In the genomic region with DNA sequence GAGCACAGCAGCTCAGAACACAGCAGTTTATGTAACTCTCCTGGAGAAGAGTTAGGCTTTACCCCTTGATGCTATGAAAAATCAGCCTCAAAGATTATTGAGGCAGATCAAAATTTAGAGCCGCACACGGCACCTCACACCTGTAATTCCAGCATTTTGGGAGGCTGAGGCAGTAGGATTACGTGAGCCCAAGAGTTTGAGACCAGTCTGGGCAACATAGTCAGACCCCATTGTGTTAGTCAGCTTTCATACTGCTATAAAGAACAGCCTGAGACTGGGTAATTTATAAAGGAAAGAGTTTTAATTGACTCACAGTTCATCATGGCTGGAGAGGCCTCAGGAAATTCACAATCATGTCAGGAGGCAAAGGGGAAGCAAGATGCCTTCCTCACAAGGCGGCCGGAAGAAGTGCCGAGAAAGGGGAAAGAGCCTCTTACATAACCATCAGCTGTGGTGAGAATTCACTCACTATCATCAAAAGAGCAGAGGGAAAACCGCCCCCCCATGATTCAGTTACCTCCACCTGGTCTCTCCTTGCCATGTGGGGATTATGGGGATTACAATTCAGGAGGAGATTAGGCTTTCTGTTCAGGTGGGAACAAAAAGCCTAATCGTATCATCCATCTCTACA, we compare ENCODE assay signal across 14 cellular contexts.
A peak's percentile ranks its signal among the peaks of the same experiment; 100 is the strongest.
DNase-seq lines count a peak whose midpoint lies in the region; ATAC-seq and TF ChIP-seq lines count a peak whose summit lies in the region.
"Had no signal": no experiment of that assay in that cellular context is flagged by ENCODE, and none has a peak within 500 bp of the region (broad histone marks: within the 10 kb centered on the region; RNA-seq: fewer than 3 reads in every experiment).

No MANE protein-coding gene starts in this region.

- TF ChIP-seq POLR2A in heart left ventricle (IDR thresholded peaks at IDR 0.05): no peak
- TF ChIP-seq POLR2A in erythroblast (IDR thresholded peaks at IDR 0.05; ENCODE audit: low read length): no peak

- H3K9me3 ChIP-seq in OCI-LY7 (ENCODE audit: low read length) (no peaks in the 10 kb centered on the region), heart left ventricle (no peaks in the 10 kb centered on the region), parathyroid adenoma (ENCODE audit: control insufficient read depth, low read length) (no peaks in the 10 kb centered on the region)

- BruUV-seq in OCI-LY7 (replicated peaks; lab: Mats Ljungman, UMichigan): TSS peak; percentile 82

- peak; percentile 61 for DNase-seq in KBM-7
- peak; percentile 37 for DNase-seq in OCI-LY7 (ENCODE audit: low spot score)
- DNase-seq in heart left ventricle: peak in 4 of 5 donors; percentile 30 to 50 (median 45)
- no peak for DNase-seq in RWPE1 (ENCODE audit: low spot score)
- no peak for DNase-seq in NCI-H1436 (lab: John Stamatoyannopoulos, UW)
- no peak for DNase-seq in erythroblast (lab: John Stamatoyannopoulos, UW)
- DNase-seq: activated CD4-positive, alpha-beta T cell treated with anti-CD3 and anti-CD28 coated beads for 48 hours; activated naive CD4-positive, alpha-beta T cell treated with anti-CD3 and anti-CD28 coated beads, Interleukin-2, amount 50 U/mL, for 16 hours; foreskin melanocyte; kidney glomerular epithelial cell; NCI-H2227 treated with DMSO at 0.1 percent for 48 hours; stimulated activated CD4-positive, alpha-beta T cell treated with anti-CD3 and anti-CD28 coated beads, Interleukin-4, amount 100 ng/mL, for 1 hour had no signal

- H3K36me3 ChIP-seq in OCI-LY7 (ENCODE audit: insufficient read depth, low read length) (no peaks in the 10 kb centered on the region), heart left ventricle (no peaks in the 10 kb centered on the region), parathyroid adenoma (ENCODE audit: control insufficient read depth, insufficient read depth, low read length) (no peaks in the 10 kb centered on the region)

- intact Hi-C loops in OCI-LY7 (cut with micrococcal nuclease; ENCODE audit: unreplicated experiment): no loop called here
- intact Hi-C loops in heart left ventricle (cut with DNase I): loop anchor here in 1 of 10 donors (10.0 kb wide), 1 partner anchor 115 kb away; no protein-coding TSS in a partner anchor

- in situ Hi-C loops in KBM-7 (cut with MboI; ENCODE audit: low pct_unique_long_range_greater_than_20kb, low sequenced_read_pairs): no loop called here

- CTCF ChIA-PET in OCI-LY7 (lab: Charles Lee; ENCODE audit: unreplicated experiment) (no interaction called here), RWPE1 (lab: Yijun Ruan, JAX) (interaction anchor here (0.7 kb wide), 1 partner anchor 476 kb away, joined by 3 read pairs; no protein-coding TSS in a partner anchor)

- no peak overlapping the region for H3K9ac ChIP-seq in parathyroid adenoma

- H3K27ac ChIP-seq in OCI-LY7 (ENCODE audit: low read depth, low read length, poor library complexity, severe bottlenecking): peak overlapping the region; percentile 47
- H3K27ac ChIP-seq in heart left ventricle: peak overlapping the region in 5 of 12 donors; percentile 32 to 82 (median 45)
- peak overlapping the region; percentile 29 for H3K27ac ChIP-seq in parathyroid adenoma
- no peak overlapping the region for H3K27ac ChIP-seq in RWPE1

- no peak for TF ChIP-seq CTCF in OCI-LY7 (conservative IDR thresholded peaks at IDR 0.05; ENCODE audit: low read length)
- no peak for TF ChIP-seq CTCF in heart left ventricle (IDR thresholded peaks at IDR 0.05)
- TF ChIP-seq CTCF in parathyroid adenoma (IDR thresholded peaks at IDR 0.05): no peak
- no peak for TF ChIP-seq CTCF in RWPE1 (conservative IDR thresholded peaks at IDR 0.05; ENCODE audit: low read depth)

- H3K27me3 ChIP-seq in heart left ventricle: no peaks in the 10 kb centered on the region
- no peaks in the 10 kb centered on the region for H3K27me3 ChIP-seq in parathyroid adenoma (ENCODE audit: control insufficient read depth, insufficient read depth, low read length)

- POLR2A ChIA-PET in OCI-LY7 (lab: Charles Lee) (interaction anchor here (1.0 to 1.9 kb wide), 6 partner anchors 10 to 19 kb away, joined by 3 to 6 read pairs (median 5); no protein-coding TSS in a partner anchor), RWPE1 (lab: Yijun Ruan, JAX; ENCODE audit: low non-redundant PET) (no interaction called here)

- 77 to 81% (median 79%) methylated on average over 8 of the region's 8 CpGs for WGBS in heart left ventricle, 4 donors

- no peaks in the 10 kb centered on the region for H4K20me1 ChIP-seq in OCI-LY7 (ENCODE audit: insufficient read depth, low read length)

- H3K4me1 ChIP-seq in OCI-LY7 (ENCODE audit: insufficient read depth, low read length, poor library complexity, severe bottlenecking) (peaks cover 25% of the 10 kb centered on the region), heart left ventricle (peaks cover 0 to 28% (median 0%) of the 10 kb centered on the region in 12 donors), parathyroid adenoma (peaks cover 18% of the 10 kb centered on the region)

- H3K4me2 ChIP-seq in OCI-LY7 (ENCODE audit: low read length): peak overlapping the region; percentile 62
- no peak overlapping the region for H3K4me2 ChIP-seq in parathyroid adenoma (ENCODE audit: low read length)

- peak in 2 of 4 donors; percentile 55 to 77 for ATAC-seq in heart left ventricle
- ATAC-seq: HCT116 had no signal

- H3K4me3 ChIP-seq in OCI-LY7 (ENCODE audit: low read depth, low read length, poor library complexity, severe bottlenecking) (peak overlapping the region; percentile 48), heart left ventricle (peak overlapping the region in 3 of 12 donors; percentile 9 to 27 (median 19)), parathyroid adenoma (ENCODE audit: low read depth, low read length) (no peak overlapping the region)

- no peaks in the 10 kb centered on the region for H3K9me2 ChIP-seq in OCI-LY7 (ENCODE audit: insufficient read depth, low read length)

- peak overlapping the region; percentile 55 for H2AFZ ChIP-seq in OCI-LY7 (ENCODE audit: low read length)
- H2AFZ ChIP-seq in parathyroid adenoma: no peak overlapping the region

- no peaks in the 10 kb centered on the region for H3K79me2 ChIP-seq in OCI-LY7 (ENCODE audit: insufficient read depth, low read depth, low read length)
- peaks cover 28% of the 10 kb centered on the region for H3K79me2 ChIP-seq in parathyroid adenoma

Comparison
In these comparisons a context has a peak if more than half of its experiments do, and no peak if none do; other contexts are left out.
1. DNase-seq: peak in KBM-7 (single experiment), OCI-LY7 (single experiment) and heart left ventricle (4 of 5); none in RWPE1 (single experiment), NCI-H1436 (single experiment) and erythroblast (0 of 2).